Comparison of ENCODE assay signal across 9 cellular contexts in the genomic region with DNA sequence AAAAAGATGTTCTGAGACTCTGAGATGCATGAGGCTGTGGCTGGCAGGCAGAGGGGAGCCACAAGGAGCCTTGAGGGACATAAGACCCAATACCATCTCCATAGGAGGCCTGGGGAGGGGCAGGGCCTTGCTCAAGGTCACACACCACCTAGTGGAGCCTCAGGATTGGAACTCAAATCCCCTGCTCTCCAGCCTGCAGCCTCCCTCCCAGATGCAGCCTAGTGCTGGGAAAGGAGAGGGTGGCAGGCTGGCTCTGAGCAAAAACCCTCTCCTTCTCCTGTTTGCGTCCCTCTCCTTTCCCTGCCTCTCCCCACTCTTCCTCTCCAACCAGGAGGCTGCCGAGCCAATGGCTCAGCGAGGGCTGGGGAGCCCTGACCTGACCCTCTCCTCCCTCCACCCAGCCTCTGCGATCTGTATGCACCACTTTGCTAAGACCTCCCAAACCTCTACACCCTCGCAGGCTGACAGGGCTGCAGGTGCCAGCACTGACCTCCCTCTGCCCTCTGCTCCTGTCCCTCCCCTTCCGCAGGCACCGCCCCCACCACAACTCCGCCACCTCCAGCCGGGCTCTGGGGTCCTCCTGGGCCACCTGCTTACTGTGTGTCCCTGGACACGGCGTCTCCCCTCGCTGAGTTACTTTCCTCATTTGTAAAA. TPM values are rescaled to one million over a fixed set of nuclear protein-coding genes. Genes with fewer than 3 reads are reported as not detected.
DNase-seq lines count a peak whose midpoint lies in the region; ATAC-seq and TF ChIP-seq lines count a peak whose summit lies in the region.
"Had no signal": no experiment of that assay in that cellular context is flagged by ENCODE, and none has a peak within 500 bp of the region (broad histone marks: within the 10 kb centered on the region; RNA-seq: fewer than 3 reads in every experiment).

No MANE protein-coding gene starts in this region.

- peaks cover 14% of the 10 kb centered on the region for H3K27me3 ChIP-seq in CD8-positive, alpha-beta memory T cell (ENCODE audit: insufficient read depth, low read length, poor library complexity, severe bottlenecking)
- peaks cover 44% of the 10 kb centered on the region for H3K27me3 ChIP-seq in IMR-90 (ENCODE audit: control insufficient read depth, insufficient read depth, low read length)
- H3K27me3 ChIP-seq in ascending aorta = no peaks in the 10 kb centered on the region
- H3K27me3 ChIP-seq in liver (ENCODE audit: control insufficient read depth in 4 of 4, insufficient read depth in 4 of 4, low read length in 3 of 4) = no peaks in the 10 kb centered on the region
- H3K27me3 ChIP-seq in upper lobe of right lung = peaks cover 37% of the 10 kb centered on the region
- peaks cover 6% of the 10 kb centered on the region for H3K27me3 ChIP-seq in MG63

- TF ChIP-seq POLR2A in IMR-90 (IDR thresholded peaks at IDR 0.05; ENCODE audit: low read depth, low read length) = no peak

- peak; percentile 40 for ATAC-seq in IMR-90 (ENCODE audit: low read depth)
- ATAC-seq in upper lobe of right lung = peak; percentile 52
- ATAC-seq in GM21447 (IDR thresholded peaks at IDR 0.05; ENCODE audit: unreplicated experiment) = no peak
- no peak for ATAC-seq in HG03135 (IDR thresholded peaks at IDR 0.05; ENCODE audit: unreplicated experiment)

- H2BK15ac ChIP-seq in IMR-90 (ENCODE audit: low read depth, low read length) = no peak overlapping the region

- DNase-seq in CD8-positive, alpha-beta memory T cell = no peak
- DNase-seq in IMR-90 (no peak), ascending aorta (ENCODE audit: low spot score in 2 of 2) (no peak), upper lobe of right lung (no peak), MG63 (no peak)

- H3K23ac ChIP-seq in IMR-90 (ENCODE audit: low read depth, low read length) = no peak overlapping the region; the same call in 1 of the 2 replicates

- CTCF ChIA-PET in CD8-positive, alpha-beta memory T cell (lab: Charles Lee) = no interaction called here
- CTCF ChIA-PET in IMR-90 (lab: Yijun Ruan, JAX) = no interaction called here

- no peaks in the 10 kb centered on the region for H3K36me3 Mint-ChIP-seq in CD8-positive, alpha-beta memory T cell

- no peak overlapping the region for H2BK20ac ChIP-seq in IMR-90 (ENCODE audit: low read depth, low read length)

- no peak overlapping the region for H2AK9ac ChIP-seq in IMR-90 (replicated peaks; ENCODE audit: low read depth, low read length, poor library complexity)

- no peak overlapping the region for H2BK5ac ChIP-seq in IMR-90 (ENCODE audit: low read depth, low read length, poor library complexity, severe bottlenecking)

- intact Hi-C loops in IMR-90 (cut with micrococcal nuclease) (no loop called here), ascending aorta (cut with DNase I) (no loop called here), upper lobe of right lung (cut with DNase I) (no loop called here)

- H3K14ac ChIP-seq in IMR-90 (replicated peaks; ENCODE audit: low read depth, low read length) = no peak overlapping the region

- H3K56ac ChIP-seq in IMR-90 (ENCODE audit: extremely low read depth, insufficient read depth, low read length) = no peak overlapping the region

- H3K36me3 ChIP-seq in CD8-positive, alpha-beta memory T cell (ENCODE audit: insufficient read depth, low read length) = no peaks in the 10 kb centered on the region
- H3K36me3 ChIP-seq in IMR-90 (ENCODE audit: control insufficient read depth, insufficient read depth, low read length) (no peaks in the 10 kb centered on the region), ascending aorta (no peaks in the 10 kb centered on the region), liver (ENCODE audit: control insufficient read depth in 4 of 4, insufficient read depth in 3 of 4, low read depth in 1 of 4, low read length in 3 of 4) (no peaks in the 10 kb centered on the region), upper lobe of right lung (no peaks in the 10 kb centered on the region), MG63 (no peaks in the 10 kb centered on the region)
- H3K36me3 ChIP-seq: tibial artery had no signal

- no peak overlapping the region for H3K18ac ChIP-seq in IMR-90 (ENCODE audit: low read depth, low read length)

- POLR2A ChIA-PET in CD8-positive, alpha-beta memory T cell (lab: Charles Lee) = interaction anchor here (0.7 kb wide), 1 partner anchor 292 kb away, joined by 6 read pairs; a partner anchor contains a TSS
- POLR2A ChIA-PET in IMR-90 (lab: Charles Lee; ENCODE audit: unreplicated experiment) = no interaction called here

- peak overlapping the region in 3 of 8 donors; percentile 26 to 79 (median 40) for H3K27ac Mint-ChIP-seq in CD8-positive, alpha-beta memory T cell

- no peak overlapping the region for H3K9ac ChIP-seq in IMR-90 (ENCODE audit: low read depth, low read length)
- H3K9ac ChIP-seq in liver (ENCODE audit: low read depth in 1 of 2, low read length in 2 of 2) = peak overlapping the region in 1 of 2 donors; percentile 53

- peaks cover 0 to 10% (median 5%) of the 10 kb centered on the region in 3 donors for H3K4me1 Mint-ChIP-seq in CD8-positive, alpha-beta memory T cell

- no peak overlapping the region for H4K91ac ChIP-seq in IMR-90 (ENCODE audit: insufficient read depth, low read depth, low read length)

- no peak overlapping the region for H4K8ac ChIP-seq in IMR-90 (ENCODE audit: low read depth in 2 of 2, low read length in 2 of 2)

- dilution Hi-C loops in IMR-90 (cut with HindIII; ENCODE audit: low sequenced_read_pairs, unreplicated experiment) = no loop called here

- no peak overlapping the region for H2AFZ ChIP-seq in IMR-90 (replicated peaks; ENCODE audit: low read length, poor library complexity)

- H3K4me3 ChIP-seq in CD8-positive, alpha-beta memory T cell (ENCODE audit: low read length) = peak overlapping the region; percentile 61
- H3K4me3 ChIP-seq in IMR-90 (ENCODE audit: insufficient read depth, low read depth, low read length) (no peak overlapping the region), ascending aorta (peak overlapping the region; percentile 50 to 58), liver (ENCODE audit: low read depth in 1 of 3, low read length in 3 of 3) (peak overlapping the region in 2 of 3 donors; percentile 50 to 55), upper lobe of right lung (peak overlapping the region; percentile 39), MG63 (no peak overlapping the region)

- H3K79me1 ChIP-seq in IMR-90 (ENCODE audit: low read depth in 1 of 2, low read length in 2 of 2) = no peaks in the 10 kb centered on the region

- BruUV-seq in IMR-90 (replicated peaks; lab: Mats Ljungman, UMichigan) = no TSS peak

- H3K4ac ChIP-seq in IMR-90 (ENCODE audit: low read depth, low read length) = no peak overlapping the region

- no peak overlapping the region for H2AK5ac ChIP-seq in IMR-90 (ENCODE audit: low read depth, low read length)

- H3K9me3 ChIP-seq in CD8-positive, alpha-beta memory T cell (ENCODE audit: low read length) = no peaks in the 10 kb centered on the region
- H3K9me3 ChIP-seq in IMR-90 (ENCODE audit: control insufficient read depth, insufficient read depth, low read length) = no peaks in the 10 kb centered on the region
- no peaks in the 10 kb centered on the region for H3K9me3 ChIP-seq in ascending aorta
- H3K9me3 ChIP-seq in liver (ENCODE audit: control insufficient read depth in 4 of 4, low read length in 3 of 4) = no peaks in the 10 kb centered on the region
- no peaks in the 10 kb centered on the region for H3K9me3 ChIP-seq in upper lobe of right lung
- H3K9me3 ChIP-seq in MG63 = no peaks in the 10 kb centered on the region
- H3K9me3 ChIP-seq: tibial artery had no signal

- TF ChIP-seq RAD21 in IMR-90 (IDR thresholded peaks at IDR 0.05; ENCODE audit: low read length) (no peak), liver (IDR thresholded peaks at IDR 0.05) (no peak)

- in situ Hi-C loops in IMR-90 (cut with MboI; ENCODE audit: low sequenced_read_pairs) = no loop called here

- no peak overlapping the region for H3K4me2 ChIP-seq in IMR-90 (ENCODE audit: low read depth, low read length)

- no peaks in the 10 kb centered on the region for H3K4me1 ChIP-seq in CD8-positive, alpha-beta memory T cell (ENCODE audit: insufficient read depth, low read length)
- H3K4me1 ChIP-seq in IMR-90 (ENCODE audit: control insufficient read depth, insufficient read depth, low read length) (no peaks in the 10 kb centered on the region), ascending aorta (peaks cover 0 to 2% of the 10 kb centered on the region in 2 donors), liver (ENCODE audit: control insufficient read depth in 4 of 4, insufficient read depth in 4 of 4, low read length in 3 of 4) (peaks cover 2 to 9% (median 6%) of the 10 kb centered on the region in 4 donors), upper lobe of right lung (peaks cover 10% of the 10 kb centered on the region)

- TF ChIP-seq CTCF in IMR-90 (conservative IDR thresholded peaks at IDR 0.05; ENCODE audit: low read depth, low read length) = no peak
- no peak for TF ChIP-seq CTCF in ascending aorta (IDR thresholded peaks at IDR 0.05)
- no peak for TF ChIP-seq CTCF in liver (IDR thresholded peaks at IDR 0.05; ENCODE audit: low read depth, low read length, missing input control)
- no peak for TF ChIP-seq CTCF in upper lobe of right lung (IDR thresholded peaks at IDR 0.05)

- no peak overlapping the region for H3K27ac ChIP-seq in CD8-positive, alpha-beta memory T cell (ENCODE audit: low read depth, low read length)
- no peak overlapping the region for H3K27ac ChIP-seq in IMR-90 (ENCODE audit: insufficient read depth, low read length)
- no peak overlapping the region for H3K27ac ChIP-seq in ascending aorta
- H3K27ac ChIP-seq in liver (ENCODE audit: low read depth in 1 of 2, low read length in 2 of 2) = no peak overlapping the region
- no peak overlapping the region for H3K27ac ChIP-seq in upper lobe of right lung
- H3K27ac ChIP-seq: tibial artery had no signal

- WGBS in IMR-90 (ENCODE audit: extremely low coverage in 2 of 2, insufficient read length in 1 of 2), 2 experiments = 0% methylated on average over 3 of the region's 12 CpGs; no CpG with 5 or more reads in 1 of the 2 experiments
- WGBS in liver = 13% methylated on average over 12 of the region's 12 CpGs

- H2BK120ac ChIP-seq in IMR-90 (ENCODE audit: low read depth, low read length) = no peak overlapping the region

- H3K4me3 Mint-ChIP-seq in CD8-positive, alpha-beta memory T cell = peak overlapping the region; percentile 64 to 93 (median 82)

- H3K9me1 ChIP-seq in IMR-90 (ENCODE audit: insufficient read depth, low read length) = no peaks in the 10 kb centered on the region

- H3K9me3 Mint-ChIP-seq in CD8-positive, alpha-beta memory T cell = no peaks in the 10 kb centered on the region

- peaks cover 33 to 42% of the 10 kb centered on the region in 2 donors for H3K27me3 Mint-ChIP-seq in CD8-positive, alpha-beta memory T cell

- no peak overlapping the region for H4K5ac ChIP-seq in IMR-90 (ENCODE audit: low read depth, low read length)

- no peaks in the 10 kb centered on the region for H4K20me1 ChIP-seq in IMR-90 (ENCODE audit: insufficient read depth, low read length)

RNA-seq across cellular contexts. Expression of a gene that starts 14.7 kb away (rescaled TPM):
- not detected for total RNA-seq in CD8-positive, alpha-beta memory T cell
- polyA plus RNA-seq in CD8-positive, alpha-beta memory T cell = not detected
- total RNA-seq in IMR-90 (2012; rRNA removed) = not detected in 2 replicates
- polyA plus RNA-seq in IMR-90 (2012; rRNA removed) = not detected in 2 replicates
- polyA plus RNA-seq in IMR-90 (2012; cell fraction: cytosol; rRNA removed) = not detected in 2 replicates
- polyA plus RNA-seq in IMR-90 (2012; cell fraction: nucleus; rRNA removed; ENCODE audit: low replicate concordance) = not detected in 2 replicates
- not detected for total RNA-seq in ascending aorta
- total RNA-seq in liver = 10 to 100 TPM in 1 of 2 donors, not detected in 1; 17.4 TPM
- not detected for polyA plus RNA-seq in liver
- not detected for total RNA-seq in upper lobe of right lung
- total RNA-seq in MG63 (2014; rRNA removed; shearing (Covaris generic); ENCODE audit: low replicate concordance) = not detected in 2 replicates

Comparison
In these comparisons a context has a peak if more than half of its experiments do, and no peak if none do; other contexts are left out.
1. H3K4me3 ChIP-seq: peak in CD8-positive, alpha-beta memory T cell (single experiment), ascending aorta (2 of 2), liver (2 of 3) and upper lobe of right lung (single experiment); none in IMR-90 (single experiment) and MG63 (single experiment).
2. ATAC-seq: peak in IMR-90 (single experiment) and upper lobe of right lung (single experiment); none in GM21447 (single experiment) and HG03135 (single experiment).